Comparison of ENCODE assay signal across 12 cellular contexts in genomic region chrX:2552621-2553297, GRCh38. TPM values are rescaled to one million over a fixed set of nuclear protein-coding genes. Genes with fewer than 3 reads are reported as not detected.
DNase-seq lines count a peak whose midpoint lies in the region; ATAC-seq and TF ChIP-seq lines count a peak whose summit lies in the region.
"Had no signal": no experiment of that assay in that cellular context is flagged by ENCODE, and none has a peak within 500 bp of the region (broad histone marks: within the 10 kb centered on the region; RNA-seq: fewer than 3 reads in every experiment).

No MANE protein-coding gene starts in this region.

- no peak overlapping the region for H3K4me3 ChIP-seq in skeletal muscle cell (ENCODE audit: low read depth, low read length)
- no peak overlapping the region for H3K4me3 ChIP-seq in lower leg skin (ENCODE audit: low read depth, poor library complexity, severe bottlenecking)
- H3K4me3 ChIP-seq: gastrocnemius medialis, left ventricle myocardium inferior had no signal

- no peak for TF ChIP-seq CTCF in lower leg skin (IDR thresholded peaks at IDR 0.05)

- WGBS in lower leg skin, 2 donors = 30 to 34% methylated on average over 9 of the region's 9 CpGs

- H3K4me1 Mint-ChIP-seq in activated T-cell treated with anti-CD3 and anti-CD28 coated beads, Interleukin-2, amount 50 U/mL, for 24 hours (ENCODE audit: low read depth) = no peaks in the 10 kb centered on the region
- H3K4me1 Mint-ChIP-seq: central memory CD8-positive, alpha-beta T cell had no signal

- no peak overlapping the region for H3K4me3 Mint-ChIP-seq in activated T-cell treated with anti-CD3 and anti-CD28 coated beads, Interleukin-2, amount 50 U/mL, for 24 hours
- H3K4me3 Mint-ChIP-seq: central memory CD8-positive, alpha-beta T cell had no signal

- no peak overlapping the region for H3K27ac Mint-ChIP-seq in activated T-cell treated with anti-CD3 and anti-CD28 coated beads, Interleukin-2, amount 50 U/mL, for 24 hours

- peak; percentile 87 for DNase-seq in GM04504 (ENCODE audit: low read depth)
- peak; percentile 83 for DNase-seq in SK-MEL-5 (ENCODE audit: low read depth, low spot score)
- peak; percentile 43 for DNase-seq in fibroblast of the conjunctiva (ENCODE audit: low read depth)
- peak; percentile 1 for DNase-seq in skeletal muscle cell (ENCODE audit: low read depth)
- no peak for DNase-seq in activated T-cell treated with anti-CD3 and anti-CD28 coated beads, Interleukin-2, amount 50 U/mL, for 24 hours
- DNase-seq in lower leg skin (ENCODE audit: low spot score in 2 of 2) = no peak
- DNase-seq in left lobe of liver (ENCODE audit: low spot score) = no peak
- DNase-seq: activated CD4-positive, alpha-beta T cell treated with anti-CD3 and anti-CD28 coated beads for 4 hours; gastrocnemius medialis; left ventricle myocardium inferior had no signal

- intact Hi-C loops in lower leg skin (cut with DNase I; ENCODE audit: low total_unique reads) = no loop called here

- peaks cover 52% of the 10 kb centered on the region for H3K27me3 Mint-ChIP-seq in activated T-cell treated with anti-CD3 and anti-CD28 coated beads, Interleukin-2, amount 50 U/mL, for 24 hours

- H3K36me3 Mint-ChIP-seq in activated T-cell treated with anti-CD3 and anti-CD28 coated beads, Interleukin-2, amount 50 U/mL, for 24 hours (ENCODE audit: low read depth) = no peaks in the 10 kb centered on the region

- H3K9me3 Mint-ChIP-seq in activated T-cell treated with anti-CD3 and anti-CD28 coated beads, Interleukin-2, amount 50 U/mL, for 24 hours = peaks cover 2% of the 10 kb centered on the region
- H3K9me3 Mint-ChIP-seq: central memory CD8-positive, alpha-beta T cell had no signal

- TF ChIP-seq POLR2A in lower leg skin (IDR thresholded peaks at IDR 0.05) = no peak

- in situ Hi-C loops in SK-MEL-5 (cut with HindIII; ENCODE audit: low pct_unique_long_range_greater_than_20kb, low sequenced_read_pairs) = no loop called here

- no peak for ATAC-seq in HG02759 (IDR thresholded peaks at IDR 0.05; ENCODE audit: unreplicated experiment)
- no peak for ATAC-seq in left lobe of liver

RNA-seq across cellular contexts. Expression of gene DHRSX, which starts 52.0 kb away (rescaled TPM):
- 17.8 and 19.5 TPM in 2 replicates for total RNA-seq in SK-MEL-5 (2014; rRNA removed; shearing (Covaris generic))
- 16.3 and 21.5 TPM in 2 replicates for polyA plus RNA-seq in SK-MEL-5 (2015; cell fraction: cytosol; rRNA removed)
- polyA plus RNA-seq in SK-MEL-5 (2015; cell fraction: nucleus; rRNA removed) = 1.0 and 16.1 TPM in 2 replicates
- 10 to 100 TPM; 10.9 to 21.7 (median 16.2) TPM for total RNA-seq in lower leg skin
- total RNA-seq in left lobe of liver = 23.0 TPM

RNA-seq across cellular contexts. Expression of gene ZBED1, which starts 52.0 kb away (rescaled TPM):
- total RNA-seq in SK-MEL-5 (2014; rRNA removed; shearing (Covaris generic)) = 18.0 and 19.1 TPM in 2 replicates
- 21.6 and 30.4 TPM in 2 replicates for polyA plus RNA-seq in SK-MEL-5 (2015; cell fraction: cytosol; rRNA removed)
- 3.2 and 8.4 TPM in 2 replicates for polyA plus RNA-seq in SK-MEL-5 (2015; cell fraction: nucleus; rRNA removed)
- total RNA-seq in lower leg skin = 10 to 100 TPM; 42.4 to 76.4 (median 56.5) TPM
- total RNA-seq in left lobe of liver = 49.4 TPM

Comparison
In these comparisons a context has a peak if more than half of its experiments do, and no peak if none do; other contexts are left out.
1. DNase-seq: peak in GM04504 (single experiment), SK-MEL-5 (single experiment), fibroblast of the conjunctiva (single experiment) and skeletal muscle cell (single experiment); none in activated T-cell treated with anti-CD3 and anti-CD28 coated beads, Interleukin-2, amount 50 U/mL, for 24 hours (single experiment), lower leg skin (0 of 2) and left lobe of liver (single experiment).